In the genomic region with DNA sequence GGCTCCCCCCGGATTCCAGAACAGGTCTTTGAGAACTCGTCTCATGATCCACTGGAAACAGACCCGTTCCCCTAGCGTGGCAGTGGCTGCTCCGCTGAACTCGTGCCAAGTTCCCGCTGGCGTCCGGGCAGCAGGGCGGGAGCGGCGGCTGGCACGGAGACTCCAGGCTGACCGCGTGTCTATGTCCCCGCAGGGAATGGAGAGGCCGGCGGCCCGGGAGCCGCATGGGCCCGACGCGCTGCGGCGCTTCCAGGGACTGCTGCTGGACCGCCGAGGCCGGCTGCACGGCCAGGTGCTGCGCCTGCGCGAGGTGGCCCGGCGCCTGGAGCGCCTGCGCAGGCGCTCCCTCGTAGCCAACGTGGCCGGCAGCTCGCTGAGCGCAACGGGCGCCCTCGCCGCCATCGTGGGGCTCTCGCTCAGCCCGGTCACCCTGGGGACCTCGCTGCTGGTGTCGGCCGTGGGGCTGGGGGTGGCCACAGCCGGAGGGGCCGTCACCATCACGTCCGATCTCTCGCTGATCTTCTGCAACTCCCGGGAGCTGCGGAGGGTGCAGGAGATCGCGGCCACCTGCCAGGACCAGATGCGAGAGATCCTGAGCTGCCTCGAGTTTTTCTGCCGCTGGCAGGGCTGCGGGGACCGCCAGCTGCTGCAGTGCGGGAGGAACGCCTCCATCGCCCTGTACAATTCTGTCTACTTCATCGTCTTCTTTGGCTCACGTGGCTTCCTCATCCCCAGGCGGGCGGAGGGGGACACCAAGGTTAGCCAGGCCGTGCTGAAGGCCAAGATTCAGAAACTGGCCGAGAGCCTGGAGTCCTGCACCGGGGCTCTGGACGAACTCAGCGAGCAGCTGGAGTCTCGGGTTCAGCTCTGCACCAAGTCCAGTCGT, we compare ENCODE assay signal across 1 cellular context.
TF ChIP-seq lines count a peak whose summit lies in the region.

No MANE protein-coding gene starts in this region.

TF ChIP-seq in H1, 55 proteins besides CTCF, POLR2A, EP300 and RAD21:
- no peak for TF ChIP-seq FOSL1 (IDR thresholded peaks at IDR 0.05; ENCODE audit: insufficient read depth, low read depth, low read length)
- no peak for TF ChIP-seq SP1 (IDR thresholded peaks at IDR 0.05; ENCODE audit: low read depth, low read length)
- TF ChIP-seq SUZ12 (IDR thresholded peaks at IDR 0.05; ENCODE audit: low read length), result 0 out of 2 replicates have a peak, but pooled peaks have one; percentile 6
- TF ChIP-seq, protein P1, sequence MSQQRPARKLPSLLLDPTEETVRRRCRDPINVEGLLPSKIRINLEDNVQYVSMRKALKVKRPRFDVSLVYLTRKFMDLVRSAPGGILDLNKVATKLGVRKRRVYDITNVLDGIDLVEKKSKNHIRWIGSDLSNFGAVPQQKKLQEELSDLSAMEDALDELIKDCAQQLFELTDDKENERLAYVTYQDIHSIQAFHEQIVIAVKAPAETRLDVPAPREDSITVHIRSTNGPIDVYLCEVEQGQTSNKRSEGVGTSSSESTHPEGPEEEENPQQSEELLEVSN (IDR thresholded peaks at IDR 0.05), result peak; percentile 96
- TF ChIP-seq RNF2 (IDR thresholded peaks at IDR 0.05; ENCODE audit: borderline replicate concordance, low read depth, low read length, missing control alignments, poor library complexity, severe bottlenecking), result peak; percentile 67
- 0 out of 2 replicates have a peak, but pooled peaks have one; percentile 41 for TF ChIP-seq YY1 (IDR thresholded peaks at IDR 0.05; ENCODE audit: low read depth, low read length)
- TF ChIP-seq ASH2L (IDR thresholded peaks at IDR 0.05; ENCODE audit: low read length), result peak; percentile 43
- TF ChIP-seq KDM4A (IDR thresholded peaks at IDR 0.05; ENCODE audit: low read depth, low read length, severe bottlenecking), result peak; percentile 90
- TF ChIP-seq, protein P2, sequence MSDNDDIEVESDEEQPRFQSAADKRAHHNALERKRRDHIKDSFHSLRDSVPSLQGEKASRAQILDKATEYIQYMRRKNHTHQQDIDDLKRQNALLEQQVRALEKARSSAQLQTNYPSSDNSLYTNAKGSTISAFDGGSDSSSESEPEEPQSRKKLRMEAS (IDR thresholded peaks at IDR 0.05), result peak; percentile 88
- peak; percentile 42; the same call in 1 of the 2 replicates for TF ChIP-seq TAF1 (IDR thresholded peaks at IDR 0.05; ENCODE audit: low read depth, low read length)
- TF ChIP-seq EZH2 (IDR thresholded peaks at IDR 0.05; ENCODE audit: low read depth, low read length, severe bottlenecking), result peak; percentile 41
- no peak for TF ChIP-seq ZNF274 (IDR thresholded peaks at IDR 0.05; ENCODE audit: borderline replicate concordance, extremely low read depth, low read length)
- TF ChIP-seq, protein P3, sequence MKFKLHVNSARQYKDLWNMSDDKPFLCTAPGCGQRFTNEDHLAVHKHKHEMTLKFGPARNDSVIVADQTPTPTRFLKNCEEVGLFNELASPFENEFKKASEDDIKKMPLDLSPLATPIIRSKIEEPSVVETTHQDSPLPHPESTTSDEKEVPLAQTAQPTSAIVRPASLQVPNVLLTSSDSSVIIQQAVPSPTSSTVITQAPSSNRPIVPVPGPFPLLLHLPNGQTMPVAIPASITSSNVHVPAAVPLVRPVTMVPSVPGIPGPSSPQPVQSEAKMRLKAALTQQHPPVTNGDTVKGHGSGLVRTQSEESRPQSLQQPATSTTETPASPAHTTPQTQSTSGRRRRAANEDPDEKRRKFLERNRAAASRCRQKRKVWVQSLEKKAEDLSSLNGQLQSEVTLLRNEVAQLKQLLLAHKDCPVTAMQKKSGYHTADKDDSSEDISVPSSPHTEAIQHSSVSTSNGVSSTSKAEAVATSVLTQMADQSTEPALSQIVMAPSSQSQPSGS (IDR thresholded peaks at IDR 0.05; ENCODE audit: low read length), result no peak
- TF ChIP-seq, protein P4, sequence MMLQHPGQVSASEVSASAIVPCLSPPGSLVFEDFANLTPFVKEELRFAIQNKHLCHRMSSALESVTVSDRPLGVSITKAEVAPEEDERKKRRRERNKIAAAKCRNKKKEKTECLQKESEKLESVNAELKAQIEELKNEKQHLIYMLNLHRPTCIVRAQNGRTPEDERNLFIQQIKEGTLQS (IDR thresholded peaks at IDR 0.05; ENCODE audit: insufficient read depth, low read depth, low read length), result no peak
- TF ChIP-seq PHF8 (conservative IDR thresholded peaks at IDR 0.05; ENCODE audit: low read depth, low read length), result peak; percentile 64
- TF ChIP-seq MAFK (IDR thresholded peaks at IDR 0.05; ENCODE audit: low read depth, low read length), result no peak
- peak; percentile 88 for TF ChIP-seq NRF1 (IDR thresholded peaks at IDR 0.05; ENCODE audit: low read depth, low read length)
